Comparison of ENCODE assay signal across 1 cellular context in genomic region chr19:49071860-49072547, GRCh38.
TF ChIP-seq lines count a peak whose summit lies in the region.

No MANE protein-coding gene starts in this region.

TF ChIP-seq in WTC11, 78 proteins besides CTCF, POLR2A, EP300 and RAD21 (continued from another document and continues in another):
- TF ChIP-seq ZNF532 (CRISPR knock-in tag; IDR thresholded peaks at IDR 0.05; ENCODE audit: borderline replicate concordance) (no peak), FOXP4 (CRISPR knock-in tag; IDR thresholded peaks at IDR 0.05) (peak; percentile 95), E2F4 (CRISPR knock-in tag; IDR thresholded peaks at IDR 0.05; ENCODE audit: borderline replicate concordance, low read depth) (peak; percentile 90), FOXP1 (CRISPR knock-in tag; IDR thresholded peaks at IDR 0.05; ENCODE audit: borderline replicate concordance) (peak; percentile 98), CREM (CRISPR knock-in tag; IDR thresholded peaks at IDR 0.05) (peak; percentile 65; the same call in 1 of the 2 replicates), E2F1 (CRISPR knock-in tag; IDR thresholded peaks at IDR 0.05) (peak; percentile 86), ZNF416 (CRISPR knock-in tag; IDR thresholded peaks at IDR 0.05) (no peak), E2F5 (CRISPR knock-in tag; IDR thresholded peaks at IDR 0.05) (peak; percentile 95), SP1 (CRISPR knock-in tag; conservative IDR thresholded peaks at IDR 0.05) (peak; percentile 80), ELF4 (CRISPR knock-in tag; IDR thresholded peaks at IDR 0.05; ENCODE audit: low read depth) (peak; percentile 66), USF1 (CRISPR knock-in tag; IDR thresholded peaks at IDR 0.05) (peak; percentile 65; the same call in 1 of the 2 replicates), IRF2 (CRISPR knock-in tag; IDR thresholded peaks at IDR 0.05; ENCODE audit: borderline replicate concordance, low read depth) (no peak), SMAD4 (CRISPR knock-in tag; IDR thresholded peaks at IDR 0.05) (peak; percentile 46; the same call in 1 of the 2 replicates), ESRRA (CRISPR knock-in tag; IDR thresholded peaks at IDR 0.05; ENCODE audit: borderline replicate concordance) (peak; percentile 93; the same call in 1 of the 2 replicates), CREB1 (CRISPR knock-in tag; IDR thresholded peaks at IDR 0.05) (0 out of 2 replicates have a peak, but pooled peaks have one; percentile 33), NR3C1 (CRISPR knock-in tag; conservative IDR thresholded peaks at IDR 0.05; ENCODE audit: low read depth) (peak; percentile 85; the same call in 1 of the 2 replicates), ZNF317 (CRISPR knock-in tag; IDR thresholded peaks at IDR 0.05; ENCODE audit: borderline replicate concordance, low read depth) (0 out of 2 replicates have a peak, but pooled peaks have one; percentile 9), ATF2 (CRISPR knock-in tag; IDR thresholded peaks at IDR 0.05; ENCODE audit: borderline replicate concordance, low read depth) (peak; percentile 71; the same call in 1 of the 2 replicates), ZNF263 (CRISPR knock-in tag; IDR thresholded peaks at IDR 0.05; ENCODE audit: low read depth) (peak; percentile 55; the same call in 1 of the 2 replicates), ETV6 (CRISPR knock-in tag; IDR thresholded peaks at IDR 0.05) (peak; percentile 93), TCF7 (CRISPR knock-in tag; IDR thresholded peaks at IDR 0.05; ENCODE audit: low read depth) (peak; percentile 91), JUN (CRISPR knock-in tag; IDR thresholded peaks at IDR 0.05) (peak; percentile 98), ZSCAN18 (CRISPR knock-in tag; IDR thresholded peaks at IDR 0.05) (no peak), SMAD3 (CRISPR knock-in tag; IDR thresholded peaks at IDR 0.05; ENCODE audit: borderline replicate concordance) (peak; percentile 60; the same call in 1 of the 2 replicates), FOXJ3 (CRISPR knock-in tag; IDR thresholded peaks at IDR 0.05; ENCODE audit: borderline replicate concordance) (no peak), ZBTB21 (CRISPR knock-in tag; IDR thresholded peaks at IDR 0.05; ENCODE audit: borderline replicate concordance) (0 out of 2 replicates have a peak, but pooled peaks have one; percentile 32), AR (CRISPR knock-in tag; IDR thresholded peaks at IDR 0.05) (no peak), IRF1 (CRISPR knock-in tag; IDR thresholded peaks at IDR 0.05) (peak; percentile 93), ZNF121 (CRISPR knock-in tag; IDR thresholded peaks at IDR 0.05) (no peak), HMGXB4 (CRISPR knock-in tag; IDR thresholded peaks at IDR 0.05) (peak; percentile 69; the same call in 1 of the 2 replicates), USF2 (CRISPR knock-in tag; IDR thresholded peaks at IDR 0.05) (peak; percentile 48), NFE2L1 (CRISPR knock-in tag; IDR thresholded peaks at IDR 0.05) (peak; percentile 93), CBFB (CRISPR knock-in tag; IDR thresholded peaks at IDR 0.05; ENCODE audit: low read depth) (peak; percentile 69; the same call in 1 of the 2 replicates), KAT7 (CRISPR knock-in tag; IDR thresholded peaks at IDR 0.05; ENCODE audit: borderline replicate concordance) (no peak)
